In genomic region chr1:168112673-168113305, GRCh38 we compare ENCODE assay signal across 9 cellular contexts. TPM values are rescaled to one million over a fixed set of nuclear protein-coding genes. Genes with fewer than 3 reads are reported as not detected.
DNase-seq lines count a peak whose midpoint lies in the region; ATAC-seq, FAIRE-seq and TF ChIP-seq lines count a peak whose summit lies in the region.
"Had no signal": no experiment of that assay in that cellular context is flagged by ENCODE, and none has a peak within 500 bp of the region (broad histone marks: within the 10 kb centered on the region; RNA-seq: fewer than 3 reads in every experiment).

No MANE protein-coding gene starts in this region.

- POLR2A ChIA-PET in activated CD4-positive, alpha-beta T cell treated with anti-CD3 and anti-CD28 coated beads, Interleukin-2, amount 10 ng/mL, durations not matched to agents 7 days and 5 days (lab: Charles Lee) = no interaction called here

- peaks cover 2% of the 10 kb centered on the region for H3K27me3 Mint-ChIP-seq in activated CD4-positive, alpha-beta T cell treated with anti-CD3 and anti-CD28 coated beads, Interleukin-2, amount 10 ng/mL, durations not matched to agents 7 days and 5 days
- H3K27me3 Mint-ChIP-seq in astrocyte (ENCODE audit: low read depth, unreplicated experiment) = no peaks in the 10 kb centered on the region
- no peaks in the 10 kb centered on the region for H3K27me3 Mint-ChIP-seq in neural crest cell (ENCODE audit: low read depth)
- no peaks in the 10 kb centered on the region for H3K27me3 Mint-ChIP-seq in activated T-helper 2 cell treated with anti-CD3 and anti-CD28 coated beads, Interferon-gamma antibody, Interleukin-2, Interleukin-4, amounts not matched to agents 10 μg/mL and 5 μg/mL and 100 μg/mL, durations not matched to agents 14 hours and 24 hours and 36 hours (ENCODE audit: low read depth)

- no peak overlapping the region for H3K27ac Mint-ChIP-seq in activated CD4-positive, alpha-beta T cell treated with anti-CD3 and anti-CD28 coated beads, Interleukin-2, amount 10 ng/mL, durations not matched to agents 7 days and 5 days
- H3K27ac Mint-ChIP-seq in astrocyte (ENCODE audit: unreplicated experiment) (peak overlapping the region; percentile 85), neural crest cell (ENCODE audit: unreplicated experiment) (peak overlapping the region; percentile 27)
- H3K27ac Mint-ChIP-seq in activated T-helper 2 cell treated with anti-CD3 and anti-CD28 coated beads, Interferon-gamma antibody, Interleukin-2, Interleukin-4, amounts not matched to agents 10 μg/mL and 5 μg/mL and 100 μg/mL, durations not matched to agents 14 hours and 24 hours and 36 hours = no peak overlapping the region

- H3K4me1 Mint-ChIP-seq in activated CD4-positive, alpha-beta T cell treated with anti-CD3 and anti-CD28 coated beads, Interleukin-2, amount 10 ng/mL, durations not matched to agents 7 days and 5 days = no peaks in the 10 kb centered on the region
- peaks cover 13% of the 10 kb centered on the region for H3K4me1 Mint-ChIP-seq in astrocyte (ENCODE audit: low read depth, unreplicated experiment)
- peaks cover 5% of the 10 kb centered on the region for H3K4me1 Mint-ChIP-seq in neural crest cell
- peaks cover 4% of the 10 kb centered on the region for H3K4me1 Mint-ChIP-seq in activated T-helper 2 cell treated with anti-CD3 and anti-CD28 coated beads, Interferon-gamma antibody, Interleukin-2, Interleukin-4, amounts not matched to agents 10 μg/mL and 5 μg/mL and 100 μg/mL, durations not matched to agents 14 hours and 24 hours and 36 hours (ENCODE audit: low read depth)

- no peaks in the 10 kb centered on the region for H3K9me3 Mint-ChIP-seq in activated CD4-positive, alpha-beta T cell treated with anti-CD3 and anti-CD28 coated beads, Interleukin-2, amount 10 ng/mL, durations not matched to agents 7 days and 5 days
- H3K9me3 Mint-ChIP-seq in astrocyte (ENCODE audit: unreplicated experiment) = no peaks in the 10 kb centered on the region
- H3K9me3 Mint-ChIP-seq in neural crest cell = peaks cover 2% of the 10 kb centered on the region
- H3K9me3 Mint-ChIP-seq in activated T-helper 2 cell treated with anti-CD3 and anti-CD28 coated beads, Interferon-gamma antibody, Interleukin-2, Interleukin-4, amounts not matched to agents 10 μg/mL and 5 μg/mL and 100 μg/mL, durations not matched to agents 14 hours and 24 hours and 36 hours = no peaks in the 10 kb centered on the region

- no peaks in the 10 kb centered on the region for H3K9me3 ChIP-seq in astrocyte (ENCODE audit: insufficient read depth, low read depth, low read length)

- no peak for FAIRE-seq in astrocyte (lab: Jason Lieb, UNC)

- no peak for TF ChIP-seq CTCF in astrocyte (IDR thresholded peaks at IDR 0.05; ENCODE audit: insufficient read depth, low read depth, low read length)
- no peak for TF ChIP-seq CTCF in neural crest cell (conservative IDR thresholded peaks at IDR 0.05)

- H3K27ac ChIP-seq in astrocyte (ENCODE audit: low read depth, low read length) = no peak overlapping the region
- H3K27ac ChIP-seq: C4-2B had no signal

- H2AFZ ChIP-seq in astrocyte (ENCODE audit: low read depth, low read length) = peak overlapping the region; percentile 28

- H3K4me3 Mint-ChIP-seq in activated CD4-positive, alpha-beta T cell treated with anti-CD3 and anti-CD28 coated beads, Interleukin-2, amount 10 ng/mL, durations not matched to agents 7 days and 5 days = no peak overlapping the region
- no peak overlapping the region for H3K4me3 Mint-ChIP-seq in astrocyte (ENCODE audit: unreplicated experiment)
- H3K4me3 Mint-ChIP-seq in neural crest cell = no peak overlapping the region
- no peak overlapping the region for H3K4me3 Mint-ChIP-seq in activated T-helper 2 cell treated with anti-CD3 and anti-CD28 coated beads, Interferon-gamma antibody, Interleukin-2, Interleukin-4, amounts not matched to agents 10 μg/mL and 5 μg/mL and 100 μg/mL, durations not matched to agents 14 hours and 24 hours and 36 hours (ENCODE audit: low read depth)

- no peaks in the 10 kb centered on the region for H3K27me3 ChIP-seq in astrocyte (ENCODE audit: insufficient read depth, low read length)

- H3K4me1 ChIP-seq in astrocyte (ENCODE audit: insufficient read depth, low read length) = peaks cover 6% of the 10 kb centered on the region

- H3K36me3 Mint-ChIP-seq in activated CD4-positive, alpha-beta T cell treated with anti-CD3 and anti-CD28 coated beads, Interleukin-2, amount 10 ng/mL, durations not matched to agents 7 days and 5 days (ENCODE audit: low read depth) = no peaks in the 10 kb centered on the region
- H3K36me3 Mint-ChIP-seq in astrocyte (ENCODE audit: low read depth, unreplicated experiment) (peaks cover 6% of the 10 kb centered on the region), neural crest cell (ENCODE audit: low read depth) (peaks cover 27% of the 10 kb centered on the region)
- H3K36me3 Mint-ChIP-seq in activated T-helper 2 cell treated with anti-CD3 and anti-CD28 coated beads, Interferon-gamma antibody, Interleukin-2, Interleukin-4, amounts not matched to agents 10 μg/mL and 5 μg/mL and 100 μg/mL, durations not matched to agents 14 hours and 24 hours and 36 hours (ENCODE audit: low read depth) = no peaks in the 10 kb centered on the region

- ATAC-seq in GM21576 (IDR thresholded peaks at IDR 0.05; ENCODE audit: unreplicated experiment) = no peak

- intact Hi-C loops in activated T-helper 2 cell treated with anti-CD3 and anti-CD28 coated beads, Interferon-gamma antibody, Interleukin-2, Interleukin-4, amounts not matched to agents 10 μg/mL and 5 μg/mL and 100 μg/mL, durations not matched to agents 14 hours and 24 hours and 36 hours (cut with micrococcal nuclease) = no loop called here

- no peaks in the 10 kb centered on the region for H3K79me2 ChIP-seq in astrocyte (ENCODE audit: insufficient read depth, low read length)

- no peak overlapping the region for H3K4me3 ChIP-seq in astrocyte (ENCODE audit: insufficient read depth, low read depth, low read length)

- peaks cover 3% of the 10 kb centered on the region for H3K36me3 ChIP-seq in astrocyte (ENCODE audit: insufficient read depth, low read length)

- H3K9ac ChIP-seq in astrocyte (ENCODE audit: low read length) = no peak overlapping the region

- H4K20me1 ChIP-seq in astrocyte (ENCODE audit: insufficient read depth, low read length) = peaks cover 4% of the 10 kb centered on the region

- peak; percentile 43 to 52 for DNase-seq in activated CD4-positive, alpha-beta T cell treated with anti-CD3 and anti-CD28 coated beads for 24 hours (ENCODE audit: low read depth in 2 of 2)
- no peak for DNase-seq in activated CD4-positive, alpha-beta T cell treated with anti-CD3 and anti-CD28 coated beads, Interleukin-2, amount 10 ng/mL, durations not matched to agents 7 days and 5 days
- DNase-seq in NCI-H446 (lab: John Stamatoyannopoulos, UW) (peak; percentile 46 to 86), astrocyte (ENCODE audit: low read depth) (peak; percentile 81), neural crest cell (ENCODE audit: low read depth, low spot score) (no peak), globus pallidus (ENCODE audit: low spot score) (no peak)
- no peak for DNase-seq in activated T-helper 2 cell treated with anti-CD3 and anti-CD28 coated beads, Interferon-gamma antibody, Interleukin-2, Interleukin-4, amounts not matched to agents 10 μg/mL and 5 μg/mL and 100 μg/mL, durations not matched to agents 14 hours and 24 hours and 36 hours (ENCODE audit: low spot score)

- peak overlapping the region; percentile 17 for H3K4me2 ChIP-seq in astrocyte (ENCODE audit: low read length)

- CTCF ChIA-PET in activated CD4-positive, alpha-beta T cell treated with anti-CD3 and anti-CD28 coated beads, Interleukin-2, amount 10 ng/mL, durations not matched to agents 7 days and 5 days (lab: Charles Lee) = interaction anchor here (1.0 kb wide), 1 partner anchor 17 kb away, joined by 3 read pairs; no protein-coding TSS in a partner anchor

RNA-seq across cellular contexts. Expression of gene GPR161, which starts 23.9 kb away (rescaled TPM):
- under 1 TPM; 0.10 to 0.17 TPM for total RNA-seq in activated CD4-positive, alpha-beta T cell treated with anti-CD3 and anti-CD28 coated beads, Interleukin-2, amount 10 ng/mL, durations not matched to agents 7 days and 5 days
- total RNA-seq in astrocyte (16.5 and 21.9 TPM in 2 replicates), neural crest cell (47.7 and 48.7 TPM in 2 replicates)
- total RNA-seq in activated T-helper 2 cell treated with anti-CD3 and anti-CD28 coated beads, Interferon-gamma antibody, Interleukin-2, Interleukin-4, amounts not matched to agents 10 μg/mL and 5 μg/mL and 100 μg/mL, durations not matched to agents 14 hours and 24 hours and 36 hours = 1.3 and 2.4 TPM in 2 replicates

Comparison
In these comparisons a context has a peak if more than half of its experiments do, and no peak if none do; other contexts are left out.
1. DNase-seq: peak in activated CD4-positive, alpha-beta T cell treated with anti-CD3 and anti-CD28 coated beads for 24 hours (2 of 2), NCI-H446 (2 of 2) and astrocyte (single experiment); none in activated CD4-positive, alpha-beta T cell treated with anti-CD3 and anti-CD28 coated beads, Interleukin-2, amount 10 ng/mL, durations not matched to agents 7 days and 5 days (single experiment), neural crest cell (single experiment), globus pallidus (single experiment) and activated T-helper 2 cell treated with anti-CD3 and anti-CD28 coated beads, Interferon-gamma antibody, Interleukin-2, Interleukin-4, amounts not matched to agents 10 μg/mL and 5 μg/mL and 100 μg/mL, durations not matched to agents 14 hours and 24 hours and 36 hours (single experiment).
2. H3K27ac Mint-ChIP-seq: peak in astrocyte (single experiment) and neural crest cell (single experiment); none in activated CD4-positive, alpha-beta T cell treated with anti-CD3 and anti-CD28 coated beads, Interleukin-2, amount 10 ng/mL, durations not matched to agents 7 days and 5 days (single experiment) and activated T-helper 2 cell treated with anti-CD3 and anti-CD28 coated beads, Interferon-gamma antibody, Interleukin-2, Interleukin-4, amounts not matched to agents 10 μg/mL and 5 μg/mL and 100 μg/mL, durations not matched to agents 14 hours and 24 hours and 36 hours (single experiment).